ENCODE assay signal across 1 cellular context in the genomic region with DNA sequence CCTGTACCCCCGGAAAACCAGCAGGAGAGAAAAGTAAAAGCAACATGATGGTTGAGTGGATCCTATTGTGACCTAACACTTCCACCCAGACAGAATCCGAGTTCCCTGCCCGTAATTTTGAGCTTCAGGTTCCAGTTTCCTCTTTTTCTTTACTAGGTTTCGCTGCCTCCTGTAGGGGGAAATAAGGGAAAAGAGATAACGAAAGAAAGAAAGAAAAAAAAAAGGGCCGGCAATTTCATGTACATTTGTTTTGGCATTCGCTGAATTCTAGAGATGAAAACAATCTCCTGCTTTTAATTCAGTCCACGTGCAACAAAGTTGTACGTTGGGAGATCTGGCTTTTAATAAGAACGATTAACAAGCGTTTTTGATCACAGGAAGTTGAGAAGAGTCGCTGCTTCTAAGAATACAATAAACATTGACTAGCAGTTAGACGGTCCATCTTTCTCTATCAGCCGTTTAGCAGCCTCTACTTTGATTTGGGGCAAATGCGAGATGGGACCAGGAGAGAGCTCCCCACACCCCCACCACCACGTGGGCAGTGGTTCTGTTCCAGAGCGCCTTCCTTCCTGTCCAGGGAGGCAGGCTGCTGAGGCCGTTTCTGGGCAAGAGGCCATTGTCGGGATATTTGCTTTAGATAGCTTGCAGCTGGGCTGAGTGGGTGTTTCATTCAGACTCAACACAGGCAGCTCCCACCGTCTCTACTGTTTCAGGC.
A peak's percentile ranks its signal among the peaks of the same experiment; 100 is the strongest.
TF ChIP-seq lines count a peak whose summit lies in the region.

No MANE protein-coding gene starts in this region.

TF ChIP-seq in K562, 482 proteins besides CTCF, POLR2A, EP300 and RAD21 (continued from another document and continues in another):
- TF ChIP-seq PML (IDR thresholded peaks at IDR 0.05; ENCODE audit: low read length) (no peak), KLF1 (tag; IDR thresholded peaks at IDR 0.05) (no peak), JUND (IDR thresholded peaks at IDR 0.05; ENCODE audit: borderline replicate concordance, low read depth, low read length) (peak; percentile 47), JUND (tag; IDR thresholded peaks at IDR 0.05; ENCODE audit: borderline replicate concordance, low read depth, low read length) (no peak), ZNF699 (CRISPR knock-in tag; IDR thresholded peaks at IDR 0.05; ENCODE audit: insufficient replicate concordance) (no peak), ZNF121 (CRISPR knock-in tag; conservative IDR thresholded peaks at IDR 0.05) (no peak), CCNT2 (IDR thresholded peaks at IDR 0.05; ENCODE audit: borderline replicate concordance, extremely low read depth, insufficient read length, low read depth, low read length) (no peak), BCL6 (CRISPR knock-in tag; IDR thresholded peaks at IDR 0.05) (no peak), KLF6 (CRISPR knock-in tag; IDR thresholded peaks at IDR 0.05; ENCODE audit: borderline replicate concordance) (no peak), SREBF1 (IDR thresholded peaks at IDR 0.05; ENCODE audit: borderline replicate concordance, low read depth, low read length) (no peak), SP2 (IDR thresholded peaks at IDR 0.05; ENCODE audit: extremely low read depth, low read depth, low read length, poor library complexity, severe bottlenecking) (no peak), SRSF7 (optimal IDR thresholded peaks at IDR 0.05; ENCODE audit: low read depth, low read length) (no peak), HNRNPUL1 (IDR thresholded peaks at IDR 0.05; ENCODE audit: low read length) (no peak), ZNF707 (CRISPR knock-in tag; conservative IDR thresholded peaks at IDR 0.05) (no peak), ZNF780A (CRISPR knock-in tag; IDR thresholded peaks at IDR 0.05) (no peak), NR2C2 (CRISPR knock-in tag; IDR thresholded peaks at IDR 0.05) (no peak), NR2C2 (tag; IDR thresholded peaks at IDR 0.05) (peak; percentile 63), RBM15 (IDR thresholded peaks at IDR 0.05; ENCODE audit: insufficient read depth, low read length) (no peak), SAFB2 (IDR thresholded peaks at IDR 0.05; ENCODE audit: borderline replicate concordance, low read depth, low read length, severe bottlenecking) (no peak), TCFL5 (CRISPR knock-in tag; conservative IDR thresholded peaks at IDR 0.05) (no peak), NCOA6 (IDR thresholded peaks at IDR 0.05) (no peak), ZNF717 (CRISPR knock-in tag; IDR thresholded peaks at IDR 0.05) (no peak), ZBTB1 (CRISPR knock-in tag; IDR thresholded peaks at IDR 0.05; ENCODE audit: borderline replicate concordance, low read depth) (no peak), ZNF263 (CRISPR knock-in tag; IDR thresholded peaks at IDR 0.05; ENCODE audit: borderline replicate concordance) (no peak), BRD9 (IDR thresholded peaks at IDR 0.05; ENCODE audit: low read depth, partially characterized antibody) (peak; percentile 91), PHB (CRISPR knock-in tag; IDR thresholded peaks at IDR 0.05) (no peak), ZNF785 (CRISPR knock-in tag; IDR thresholded peaks at IDR 0.05) (no peak), CBFB (CRISPR knock-in tag; IDR thresholded peaks at IDR 0.05) (no peak), ZNF431 (CRISPR knock-in tag; IDR thresholded peaks at IDR 0.05) (no peak), ZNF140 (CRISPR knock-in tag; IDR thresholded peaks at IDR 0.05) (no peak), TAL1 (IDR thresholded peaks at IDR 0.05) (no peak), ETV6 (IDR thresholded peaks at IDR 0.05; ENCODE audit: borderline replicate concordance in 1 of 2, low read depth in 2 of 2, low read length in 1 of 2) (peak; percentile 41 to 66; a peak in 2 of 4 replicates), ETV6 (CRISPR knock-in tag; IDR thresholded peaks at IDR 0.05; ENCODE audit: borderline replicate concordance) (no peak), GABPB1 (CRISPR knock-in tag; IDR thresholded peaks at IDR 0.05) (peak; percentile 53; the same call in 1 of the 2 replicates), NCOA4 (IDR thresholded peaks at IDR 0.05; ENCODE audit: partially characterized antibody) (no peak), FOXP1 (CRISPR knock-in tag; IDR thresholded peaks at IDR 0.05) (no peak), SAFB (IDR thresholded peaks at IDR 0.05; ENCODE audit: borderline replicate concordance, low read depth, low read length) (no peak), BMI1 (IDR thresholded peaks at IDR 0.05; ENCODE audit: low read length) (no peak), PHF21A (IDR thresholded peaks at IDR 0.05; ENCODE audit: borderline replicate concordance, low read depth) (no peak), PCBP2 (IDR thresholded peaks at IDR 0.05; ENCODE audit: low read depth, low read length, poor library complexity, severe bottlenecking) (no peak)
- TF ChIP-seq, protein P1, sequence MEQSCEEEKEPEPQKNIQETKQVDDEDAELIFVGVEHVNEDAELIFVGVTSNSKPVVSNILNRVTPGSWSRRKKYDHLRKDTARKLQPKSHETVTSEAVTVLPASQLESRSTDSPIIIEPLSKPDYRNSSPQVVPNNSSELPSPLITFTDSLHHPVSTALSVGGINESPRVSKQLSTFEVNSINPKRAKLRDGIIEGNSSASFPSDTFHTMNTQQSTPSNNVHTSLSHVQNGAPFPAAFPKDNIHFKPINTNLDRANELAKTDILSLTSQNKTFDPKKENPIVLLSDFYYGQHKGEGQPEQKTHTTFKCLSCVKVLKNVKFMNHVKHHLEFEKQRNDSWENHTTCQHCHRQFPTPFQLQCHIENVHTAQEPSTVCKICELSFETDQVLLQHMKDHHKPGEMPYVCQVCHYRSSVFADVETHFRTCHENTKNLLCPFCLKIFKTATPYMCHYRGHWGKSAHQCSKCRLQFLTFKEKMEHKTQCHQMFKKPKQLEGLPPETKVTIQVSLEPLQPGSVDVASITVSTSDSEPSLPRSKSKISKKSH (CRISPR knock-in tag; IDR thresholded peaks at IDR 0.05) = no peak
- TF ChIP-seq, protein P2, sequence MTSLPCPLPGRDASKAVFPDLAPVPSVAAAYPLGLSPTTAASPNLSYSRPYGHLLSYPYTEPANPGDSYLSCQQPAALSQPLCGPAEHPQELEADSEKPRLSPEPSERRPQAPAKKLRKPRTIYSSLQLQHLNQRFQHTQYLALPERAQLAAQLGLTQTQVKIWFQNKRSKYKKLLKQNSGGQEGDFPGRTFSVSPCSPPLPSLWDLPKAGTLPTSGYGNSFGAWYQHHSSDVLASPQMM (CRISPR knock-in tag; IDR thresholded peaks at IDR 0.05) = no peak
- TF ChIP-seq, protein P3, sequence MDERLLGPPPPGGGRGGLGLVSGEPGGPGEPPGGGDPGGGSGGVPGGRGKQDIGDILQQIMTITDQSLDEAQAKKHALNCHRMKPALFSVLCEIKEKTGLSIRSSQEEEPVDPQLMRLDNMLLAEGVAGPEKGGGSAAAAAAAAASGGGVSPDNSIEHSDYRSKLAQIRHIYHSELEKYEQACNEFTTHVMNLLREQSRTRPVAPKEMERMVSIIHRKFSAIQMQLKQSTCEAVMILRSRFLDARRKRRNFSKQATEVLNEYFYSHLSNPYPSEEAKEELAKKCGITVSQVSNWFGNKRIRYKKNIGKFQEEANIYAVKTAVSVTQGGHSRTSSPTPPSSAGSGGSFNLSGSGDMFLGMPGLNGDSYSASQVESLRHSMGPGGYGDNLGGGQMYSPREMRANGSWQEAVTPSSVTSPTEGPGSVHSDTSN (CRISPR knock-in tag; IDR thresholded peaks at IDR 0.05; ENCODE audit: low read depth) = no peak
- TF ChIP-seq, protein P3 (tag; conservative IDR thresholded peaks at IDR 0.05; ENCODE audit: low read depth) = no peak
- TF ChIP-seq, protein P4, sequence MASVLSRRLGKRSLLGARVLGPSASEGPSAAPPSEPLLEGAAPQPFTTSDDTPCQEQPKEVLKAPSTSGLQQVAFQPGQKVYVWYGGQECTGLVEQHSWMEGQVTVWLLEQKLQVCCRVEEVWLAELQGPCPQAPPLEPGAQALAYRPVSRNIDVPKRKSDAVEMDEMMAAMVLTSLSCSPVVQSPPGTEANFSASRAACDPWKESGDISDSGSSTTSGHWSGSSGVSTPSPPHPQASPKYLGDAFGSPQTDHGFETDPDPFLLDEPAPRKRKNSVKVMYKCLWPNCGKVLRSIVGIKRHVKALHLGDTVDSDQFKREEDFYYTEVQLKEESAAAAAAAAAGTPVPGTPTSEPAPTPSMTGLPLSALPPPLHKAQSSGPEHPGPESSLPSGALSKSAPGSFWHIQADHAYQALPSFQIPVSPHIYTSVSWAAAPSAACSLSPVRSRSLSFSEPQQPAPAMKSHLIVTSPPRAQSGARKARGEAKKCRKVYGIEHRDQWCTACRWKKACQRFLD (CRISPR knock-in tag; IDR thresholded peaks at IDR 0.05) = peak; percentile 78; the same call in 1 of the 2 replicates
- TF ChIP-seq, protein P5, sequence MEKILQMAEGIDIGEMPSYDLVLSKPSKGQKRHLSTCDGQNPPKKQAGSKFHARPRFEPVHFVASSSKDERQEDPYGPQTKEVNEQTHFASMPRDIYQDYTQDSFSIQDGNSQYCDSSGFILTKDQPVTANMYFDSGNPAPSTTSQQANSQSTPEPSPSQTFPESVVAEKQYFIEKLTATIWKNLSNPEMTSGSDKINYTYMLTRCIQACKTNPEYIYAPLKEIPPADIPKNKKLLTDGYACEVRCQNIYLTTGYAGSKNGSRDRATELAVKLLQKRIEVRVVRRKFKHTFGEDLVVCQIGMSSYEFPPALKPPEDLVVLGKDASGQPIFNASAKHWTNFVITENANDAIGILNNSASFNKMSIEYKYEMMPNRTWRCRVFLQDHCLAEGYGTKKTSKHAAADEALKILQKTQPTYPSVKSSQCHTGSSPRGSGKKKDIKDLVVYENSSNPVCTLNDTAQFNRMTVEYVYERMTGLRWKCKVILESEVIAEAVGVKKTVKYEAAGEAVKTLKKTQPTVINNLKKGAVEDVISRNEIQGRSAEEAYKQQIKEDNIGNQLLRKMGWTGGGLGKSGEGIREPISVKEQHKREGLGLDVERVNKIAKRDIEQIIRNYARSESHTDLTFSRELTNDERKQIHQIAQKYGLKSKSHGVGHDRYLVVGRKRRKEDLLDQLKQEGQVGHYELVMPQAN (IDR thresholded peaks at IDR 0.05; ENCODE audit: borderline replicate concordance) = no peak
- TF ChIP-seq, protein P6, sequence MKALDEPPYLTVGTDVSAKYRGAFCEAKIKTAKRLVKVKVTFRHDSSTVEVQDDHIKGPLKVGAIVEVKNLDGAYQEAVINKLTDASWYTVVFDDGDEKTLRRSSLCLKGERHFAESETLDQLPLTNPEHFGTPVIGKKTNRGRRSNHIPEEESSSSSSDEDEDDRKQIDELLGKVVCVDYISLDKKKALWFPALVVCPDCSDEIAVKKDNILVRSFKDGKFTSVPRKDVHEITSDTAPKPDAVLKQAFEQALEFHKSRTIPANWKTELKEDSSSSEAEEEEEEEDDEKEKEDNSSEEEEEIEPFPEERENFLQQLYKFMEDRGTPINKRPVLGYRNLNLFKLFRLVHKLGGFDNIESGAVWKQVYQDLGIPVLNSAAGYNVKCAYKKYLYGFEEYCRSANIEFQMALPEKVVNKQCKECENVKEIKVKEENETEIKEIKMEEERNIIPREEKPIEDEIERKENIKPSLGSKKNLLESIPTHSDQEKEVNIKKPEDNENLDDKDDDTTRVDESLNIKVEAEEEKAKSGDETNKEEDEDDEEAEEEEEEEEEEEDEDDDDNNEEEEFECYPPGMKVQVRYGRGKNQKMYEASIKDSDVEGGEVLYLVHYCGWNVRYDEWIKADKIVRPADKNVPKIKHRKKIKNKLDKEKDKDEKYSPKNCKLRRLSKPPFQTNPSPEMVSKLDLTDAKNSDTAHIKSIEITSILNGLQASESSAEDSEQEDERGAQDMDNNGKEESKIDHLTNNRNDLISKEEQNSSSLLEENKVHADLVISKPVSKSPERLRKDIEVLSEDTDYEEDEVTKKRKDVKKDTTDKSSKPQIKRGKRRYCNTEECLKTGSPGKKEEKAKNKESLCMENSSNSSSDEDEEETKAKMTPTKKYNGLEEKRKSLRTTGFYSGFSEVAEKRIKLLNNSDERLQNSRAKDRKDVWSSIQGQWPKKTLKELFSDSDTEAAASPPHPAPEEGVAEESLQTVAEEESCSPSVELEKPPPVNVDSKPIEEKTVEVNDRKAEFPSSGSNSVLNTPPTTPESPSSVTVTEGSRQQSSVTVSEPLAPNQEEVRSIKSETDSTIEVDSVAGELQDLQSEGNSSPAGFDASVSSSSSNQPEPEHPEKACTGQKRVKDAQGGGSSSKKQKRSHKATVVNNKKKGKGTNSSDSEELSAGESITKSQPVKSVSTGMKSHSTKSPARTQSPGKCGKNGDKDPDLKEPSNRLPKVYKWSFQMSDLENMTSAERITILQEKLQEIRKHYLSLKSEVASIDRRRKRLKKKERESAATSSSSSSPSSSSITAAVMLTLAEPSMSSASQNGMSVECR (CRISPR knock-in tag; IDR thresholded peaks at IDR 0.05) = 0 out of 2 replicates have a peak, but pooled peaks have one; percentile 43
- TF ChIP-seq, protein P7, sequence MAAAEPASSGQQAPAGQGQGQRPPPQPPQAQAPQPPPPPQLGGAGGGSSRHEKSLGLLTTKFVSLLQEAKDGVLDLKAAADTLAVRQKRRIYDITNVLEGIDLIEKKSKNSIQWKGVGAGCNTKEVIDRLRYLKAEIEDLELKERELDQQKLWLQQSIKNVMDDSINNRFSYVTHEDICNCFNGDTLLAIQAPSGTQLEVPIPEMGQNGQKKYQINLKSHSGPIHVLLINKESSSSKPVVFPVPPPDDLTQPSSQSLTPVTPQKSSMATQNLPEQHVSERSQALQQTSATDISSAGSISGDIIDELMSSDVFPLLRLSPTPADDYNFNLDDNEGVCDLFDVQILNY (CRISPR knock-in tag; IDR thresholded peaks at IDR 0.05) = no peak
- TF ChIP-seq, protein P8, sequence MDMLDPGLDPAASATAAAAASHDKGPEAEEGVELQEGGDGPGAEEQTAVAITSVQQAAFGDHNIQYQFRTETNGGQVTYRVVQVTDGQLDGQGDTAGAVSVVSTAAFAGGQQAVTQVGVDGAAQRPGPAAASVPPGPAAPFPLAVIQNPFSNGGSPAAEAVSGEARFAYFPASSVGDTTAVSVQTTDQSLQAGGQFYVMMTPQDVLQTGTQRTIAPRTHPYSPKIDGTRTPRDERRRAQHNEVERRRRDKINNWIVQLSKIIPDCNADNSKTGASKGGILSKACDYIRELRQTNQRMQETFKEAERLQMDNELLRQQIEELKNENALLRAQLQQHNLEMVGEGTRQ (CRISPR knock-in tag; IDR thresholded peaks at IDR 0.05) = peak; percentile 80
- TF ChIP-seq, protein P9, sequence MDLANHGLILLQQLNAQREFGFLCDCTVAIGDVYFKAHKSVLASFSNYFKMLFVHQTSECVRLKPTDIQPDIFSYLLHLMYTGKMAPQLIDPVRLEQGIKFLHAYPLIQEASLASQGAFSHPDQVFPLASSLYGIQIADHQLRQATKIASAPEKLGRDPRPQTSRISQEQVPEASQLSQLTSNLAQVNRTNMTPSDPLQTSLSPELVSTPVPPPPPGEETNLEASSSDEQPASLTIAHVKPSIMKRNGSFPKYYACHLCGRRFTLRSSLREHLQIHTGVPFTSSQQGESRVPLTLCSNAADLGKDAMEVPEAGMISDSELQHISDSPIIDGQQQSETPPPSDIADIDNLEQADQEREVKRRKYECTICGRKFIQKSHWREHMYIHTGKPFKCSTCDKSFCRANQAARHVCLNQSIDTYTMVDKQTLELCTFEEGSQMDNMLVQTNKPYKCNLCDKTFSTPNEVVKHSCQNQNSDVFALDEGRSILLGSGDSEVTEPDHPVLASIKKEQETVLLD (IDR thresholded peaks at IDR 0.05) = 0 out of 2 replicates have a peak, but pooled peaks have one; percentile 45
